Comparison of ENCODE assay signal across 18 cellular contexts in the genomic region with DNA sequence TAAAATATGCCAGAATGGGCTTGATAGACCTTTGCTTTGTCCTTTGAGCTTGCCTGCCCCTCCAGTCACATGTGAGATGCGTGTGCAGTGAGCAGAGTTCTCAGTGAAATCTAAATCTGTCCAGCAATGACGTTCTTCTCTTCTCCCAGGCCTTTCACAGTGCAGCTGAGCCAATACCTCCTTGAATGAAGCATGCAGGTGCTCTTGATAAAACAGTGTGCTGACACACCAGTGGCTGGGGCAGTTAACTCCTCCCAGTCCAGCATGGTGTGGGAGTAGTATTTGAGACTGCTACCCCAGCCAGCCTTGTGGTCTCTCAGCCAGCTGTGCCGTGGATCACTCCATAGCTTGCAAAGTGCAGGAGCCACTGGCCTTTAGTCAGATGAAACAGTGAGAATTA.
A peak's percentile ranks its signal among the peaks of the same experiment; 100 is the strongest.
DNase-seq lines count a peak whose midpoint lies in the region; ATAC-seq and TF ChIP-seq lines count a peak whose summit lies in the region.
"Had no signal": no experiment of that assay in that cellular context is flagged by ENCODE, and none has a peak within 500 bp of the region (broad histone marks: within the 10 kb centered on the region; RNA-seq: fewer than 3 reads in every experiment).

No MANE protein-coding gene starts in this region.

- no peak overlapping the region for H3K4me2 ChIP-seq in OCI-LY1 (ENCODE audit: low read length)

- H3K4me1 ChIP-seq in OCI-LY1 (ENCODE audit: insufficient read depth, low read length, severe bottlenecking) (peaks cover 68% of the 10 kb centered on the region), left lung (no peaks in the 10 kb centered on the region)

- H3K79me2 ChIP-seq in OCI-LY1 (ENCODE audit: insufficient read depth, low read length), result no peaks in the 10 kb centered on the region

- H3F3A ChIP-seq in OCI-LY1 (ENCODE audit: insufficient read depth, low read length), result peaks cover 13% of the 10 kb centered on the region

- no peak overlapping the region for H2AFZ ChIP-seq in OCI-LY1 (ENCODE audit: low read length)

- ATAC-seq in left lung (peak; percentile 34), GM21528 (IDR thresholded peaks at IDR 0.05; ENCODE audit: low FRiP score, unreplicated experiment) (no peak)
- ATAC-seq: naive thymus-derived CD4-positive, alpha-beta T cell had no signal

- peak overlapping the region; percentile 51 for H3K27ac ChIP-seq in OCI-LY1 (ENCODE audit: low read depth, low read length, poor library complexity, severe bottlenecking)
- H3K27ac ChIP-seq in left lung, result no peak overlapping the region
- H3K27ac ChIP-seq: 22Rv1, RWPE1 had no signal

- DNase-seq in DMS153 (lab: John Stamatoyannopoulos, UW) (peak; percentile 40), DMS153 treated with DMSO at 0.1 percent for 48 hours (lab: John Stamatoyannopoulos, UW; ENCODE audit: unreplicated experiment) (no peak), NCI-H1092 treated with DMSO at 0.1 percent for 48 hours (lab: John Stamatoyannopoulos, UW) (peak; percentile 62), left lung (no peak), EL (no peak)
- DNase-seq in effector CD4-positive, alpha-beta T cell, result no peak
- DNase-seq: activated CD4-positive, alpha-beta T cell treated with anti-CD3 and anti-CD28 coated beads, Interleukin-2, amount 50 U/mL, for 1 hour; cerebellar nuclear complex; effector memory CD4-positive, alpha-beta T cell; GDM1; glutamatergic neuron; Karpas-422; naive thymus-derived CD4-positive, alpha-beta T cell; NCI-H526 had no signal

- H4K20me1 ChIP-seq in OCI-LY1 (ENCODE audit: insufficient read depth, low read length), result no peaks in the 10 kb centered on the region

- intact Hi-C loops in left lung (cut with DNase I), result no loop called here

- H3K36me3 ChIP-seq in OCI-LY1 (ENCODE audit: insufficient read depth, low read length), result no peaks in the 10 kb centered on the region
- H3K36me3 ChIP-seq in left lung, result no peaks in the 10 kb centered on the region

- H3K9me3 ChIP-seq in OCI-LY1 (ENCODE audit: low read length), result no peaks in the 10 kb centered on the region
- H3K9me3 ChIP-seq in left lung, result no peaks in the 10 kb centered on the region

- no peaks in the 10 kb centered on the region for H3K27me3 ChIP-seq in OCI-LY1 (ENCODE audit: insufficient read depth, low read length)
- no peaks in the 10 kb centered on the region for H3K27me3 ChIP-seq in left lung

- no peaks in the 10 kb centered on the region for H3K9me2 ChIP-seq in OCI-LY1 (ENCODE audit: low read depth, low read length)

- no peak overlapping the region for H3K9ac ChIP-seq in OCI-LY1 (ENCODE audit: low read length)

- no peak for TF ChIP-seq CTCF in OCI-LY1 (IDR thresholded peaks at IDR 0.05; ENCODE audit: low read length)
- no peak for TF ChIP-seq CTCF in left lung (IDR thresholded peaks at IDR 0.05)

- H3K4me3 ChIP-seq in OCI-LY1 (ENCODE audit: low read depth, low read length, poor library complexity, severe bottlenecking) (no peak overlapping the region), left lung (no peak overlapping the region)

Comparison
In these comparisons a context has a peak if more than half of its experiments do, and no peak if none do; other contexts are left out.
1. DNase-seq: peak in DMS153 (single experiment) and NCI-H1092 treated with DMSO at 0.1 percent for 48 hours (single experiment); none in DMS153 treated with DMSO at 0.1 percent for 48 hours (single experiment), left lung (0 of 2), effector CD4-positive, alpha-beta T cell (single experiment) and EL (single experiment).